8 cellular contexts compared by ENCODE assay signal in the genomic region with DNA sequence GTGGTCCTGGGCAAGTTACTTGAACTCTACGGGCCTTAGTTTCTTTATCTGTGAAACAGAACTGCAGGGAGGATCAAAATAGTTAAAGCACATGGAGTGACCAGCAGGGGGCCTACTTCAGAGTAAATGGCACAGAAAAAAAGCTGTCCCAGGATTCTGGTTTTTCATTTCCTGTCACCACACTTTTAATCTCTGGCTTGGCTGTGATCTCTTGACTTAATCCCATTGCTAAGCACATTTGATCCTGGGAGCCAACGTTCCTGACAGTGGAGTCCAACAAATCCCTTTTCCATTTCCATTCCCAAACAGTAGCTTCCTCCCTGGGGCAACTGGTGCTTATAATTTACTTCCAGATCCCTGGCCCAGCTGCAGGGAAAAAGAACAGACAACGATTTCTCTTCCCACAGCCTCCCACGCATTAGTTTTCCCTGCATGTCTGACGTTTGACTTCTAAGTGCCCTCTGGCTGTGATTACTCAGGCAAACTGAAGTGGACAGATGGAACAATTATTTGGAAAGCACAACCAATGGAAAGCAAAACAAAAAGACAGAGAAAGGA.
DNase-seq lines count a peak whose midpoint lies in the region; ATAC-seq and TF ChIP-seq lines count a peak whose summit lies in the region.

No MANE protein-coding gene starts in this region.

- H3K9me2 ChIP-seq in HCT116 (ENCODE audit: insufficient read depth): no peaks in the 10 kb centered on the region

- H3K27me3 ChIP-seq in HCT116 (ENCODE audit: insufficient read depth, low read length): no peaks in the 10 kb centered on the region

- TF ChIP-seq POLR2A in HCT116 (IDR thresholded peaks at IDR 0.05; ENCODE audit: borderline replicate concordance, extremely low read depth, insufficient read depth, insufficient read length): no peak

- H4K20me1 ChIP-seq in HCT116 (ENCODE audit: insufficient read depth): no peaks in the 10 kb centered on the region

- H3K79me2 ChIP-seq in HCT116 (ENCODE audit: insufficient read depth, low read length): no peaks in the 10 kb centered on the region

- H3K4me2 ChIP-seq in HCT116 (ENCODE audit: low read length): peak overlapping the region; percentile 46

- H3K36me3 ChIP-seq in HCT116 (ENCODE audit: control insufficient read depth in 1 of 2, insufficient read depth in 2 of 2, low read length in 2 of 2): no peaks in the 10 kb centered on the region

- TF ChIP-seq RAD21 in HCT116 (IDR thresholded peaks at IDR 0.05; ENCODE audit: low read depth): peak; percentile 42

- peak overlapping the region; percentile 95 for H2AFZ ChIP-seq in HCT116 (ENCODE audit: low read depth, low read length, poor library complexity, severe bottlenecking)

- H3K36me3 Mint-ChIP-seq in type B pancreatic cell: no peaks in the 10 kb centered on the region

- no peaks in the 10 kb centered on the region for H3K27me3 Mint-ChIP-seq in type B pancreatic cell

- no peaks in the 10 kb centered on the region for H3K9me3 Mint-ChIP-seq in type B pancreatic cell

- POLR2A ChIA-PET in HCT116 (lab: Charles Lee): no interaction called here

- ATAC-seq in HCT116: peak; percentile 84
- no peak for ATAC-seq in HG03439 (IDR thresholded peaks at IDR 0.05; ENCODE audit: unreplicated experiment)
- ATAC-seq in GM18861 (IDR thresholded peaks at IDR 0.05; ENCODE audit: unreplicated experiment): no peak

- H3K27ac ChIP-seq in HCT116 (ENCODE audit: low read depth, low read length): no peak overlapping the region

- peaks cover 21% of the 10 kb centered on the region for H3K4me1 Mint-ChIP-seq in type B pancreatic cell (ENCODE audit: unreplicated experiment)

- intact Hi-C loops in HCT116 (cut with micrococcal nuclease): loop anchor here (1.0 to 5.0 kb wide), 4 partner anchors 90 to 566 kb away; no protein-coding TSS in a partner anchor

- H3K4me3 ChIP-seq in HCT116 (replicated peaks in 1 of 2; ENCODE audit: low read depth in 1 of 2, low read length in 2 of 2): no peak overlapping the region

- H3K4me1 ChIP-seq in HCT116 (ENCODE audit: control insufficient read depth in 1 of 2, insufficient read depth in 2 of 2, low read length in 2 of 2): peaks cover 3 to 7% of the 10 kb centered on the region in 2 experiments; a peak in 3 of 4 replicates

- CTCF ChIA-PET in HCT116 (lab: Charles Lee): interaction anchor here (0.6 to 4.8 kb wide), 14 partner anchors 8 to 480 kb away, joined by 3 to 62 read pairs (median 4); no protein-coding TSS in a partner anchor

- TF ChIP-seq CTCF in HCT116 (IDR thresholded peaks at IDR 0.05 in 2 of 3, conservative IDR thresholded peaks at IDR 0.05 in 1 of 3; ENCODE audit: borderline replicate concordance in 1 of 3, insufficient read depth in 1 of 3, low read depth in 2 of 3, low read length in 2 of 3) (peak; percentile 44 to 72 (median 68); a peak in 5 of 6 replicates), type B pancreatic cell (conservative IDR thresholded peaks at IDR 0.05) (peak; percentile 81)

- no peaks in the 10 kb centered on the region for H3K9me3 ChIP-seq in HCT116 (ENCODE audit: control insufficient read depth in 1 of 2, insufficient read depth in 1 of 2, low read depth in 1 of 2, low read length in 2 of 2)

- peak overlapping the region; percentile 3 for H3K4me3 Mint-ChIP-seq in type B pancreatic cell

- RAD21 ChIA-PET in HCT116 (lab: Charles Lee; ENCODE audit: low non-redundant PET in 1 of 2, low total read pairs in 2 of 2, uncharacterized antibody in 2 of 2, unreplicated experiment in 2 of 2): interaction anchor here (0.8 to 0.9 kb wide), 3 partner anchors 91 to 271 kb away, joined by 3 to 5 read pairs (median 3); no protein-coding TSS in a partner anchor

- no peak overlapping the region for H3K9ac ChIP-seq in HCT116 (ENCODE audit: low read length)

- BruUV-seq in HCT116 (replicated peaks; lab: Mats Ljungman, UMichigan): no TSS peak

- no peak overlapping the region for H3K27ac Mint-ChIP-seq in type B pancreatic cell

- DNase-seq in DMS153 treated with DMSO at 0.1 percent for 48 hours (lab: John Stamatoyannopoulos, UW; ENCODE audit: unreplicated experiment) (peak; percentile 41), HCT116 (ENCODE audit: low read depth, low spot score) (peak; percentile 42), NCI-H2171 treated with DMSO at 0.1 percent for 48 hours (lab: John Stamatoyannopoulos, UW) (peak; percentile 71), astrocyte of the hippocampus (ENCODE audit: low read depth, low spot score) (peak; percentile 50), iPS-NIHi7 (ENCODE audit: extremely low spot score) (peak; percentile 68), type B pancreatic cell (ENCODE audit: extremely low spot score, unreplicated experiment) (no peak)

TF ChIP-seq in HCT116, 20 proteins besides CTCF, POLR2A, EP300 and RAD21:
- TF ChIP-seq YY1 (IDR thresholded peaks at IDR 0.05; ENCODE audit: extremely low read depth, insufficient replicate concordance, low read depth, low read length) (no peak), ZFX (IDR thresholded peaks at IDR 0.05) (no peak), EZH2 (IDR thresholded peaks at IDR 0.05) (no peak), CBX3 (IDR thresholded peaks at IDR 0.05; ENCODE audit: low read depth) (no peak), ZNF274 (IDR thresholded peaks at IDR 0.05; ENCODE audit: low read depth, low read length) (no peak), SRF (IDR thresholded peaks at IDR 0.05; ENCODE audit: low read depth) (no peak), SIN3A (IDR thresholded peaks at IDR 0.05; ENCODE audit: low read depth) (no peak), JUND (IDR thresholded peaks at IDR 0.05) (no peak), ELF1 (IDR thresholded peaks at IDR 0.05; ENCODE audit: borderline replicate concordance, low read depth) (no peak), EZH2phosphoT487 (IDR thresholded peaks at IDR 0.05; ENCODE audit: borderline replicate concordance) (no peak), POLR2AphosphoS5 (IDR thresholded peaks at IDR 0.05; ENCODE audit: low read depth, low read length) (no peak), TCF7L2 (IDR thresholded peaks at IDR 0.05; ENCODE audit: borderline replicate concordance, extremely low read depth, insufficient read depth, insufficient read length) (no peak), FOSL1 (IDR thresholded peaks at IDR 0.05; ENCODE audit: low read depth) (no peak), CEBPB (IDR thresholded peaks at IDR 0.05; ENCODE audit: low read depth) (no peak)
- TF ChIP-seq, protein P1, sequence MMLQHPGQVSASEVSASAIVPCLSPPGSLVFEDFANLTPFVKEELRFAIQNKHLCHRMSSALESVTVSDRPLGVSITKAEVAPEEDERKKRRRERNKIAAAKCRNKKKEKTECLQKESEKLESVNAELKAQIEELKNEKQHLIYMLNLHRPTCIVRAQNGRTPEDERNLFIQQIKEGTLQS (IDR thresholded peaks at IDR 0.05): no peak
- TF ChIP-seq, protein P2, sequence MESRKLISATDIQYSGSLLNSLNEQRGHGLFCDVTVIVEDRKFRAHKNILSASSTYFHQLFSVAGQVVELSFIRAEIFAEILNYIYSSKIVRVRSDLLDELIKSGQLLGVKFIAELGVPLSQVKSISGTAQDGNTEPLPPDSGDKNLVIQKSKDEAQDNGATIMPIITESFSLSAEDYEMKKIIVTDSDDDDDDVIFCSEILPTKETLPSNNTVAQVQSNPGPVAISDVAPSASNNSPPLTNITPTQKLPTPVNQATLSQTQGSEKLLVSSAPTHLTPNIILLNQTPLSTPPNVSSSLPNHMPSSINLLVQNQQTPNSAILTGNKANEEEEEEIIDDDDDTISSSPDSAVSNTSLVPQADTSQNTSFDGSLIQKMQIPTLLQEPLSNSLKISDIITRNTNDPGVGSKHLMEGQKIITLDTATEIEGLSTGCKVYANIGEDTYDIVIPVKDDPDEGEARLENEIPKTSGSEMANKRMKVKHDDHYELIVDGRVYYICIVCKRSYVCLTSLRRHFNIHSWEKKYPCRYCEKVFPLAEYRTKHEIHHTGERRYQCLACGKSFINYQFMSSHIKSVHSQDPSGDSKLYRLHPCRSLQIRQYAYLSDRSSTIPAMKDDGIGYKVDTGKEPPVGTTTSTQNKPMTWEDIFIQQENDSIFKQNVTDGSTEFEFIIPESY (IDR thresholded peaks at IDR 0.05; ENCODE audit: extremely low read depth, insufficient replicate concordance, low read length): no peak
- TF ChIP-seq, protein P3, sequence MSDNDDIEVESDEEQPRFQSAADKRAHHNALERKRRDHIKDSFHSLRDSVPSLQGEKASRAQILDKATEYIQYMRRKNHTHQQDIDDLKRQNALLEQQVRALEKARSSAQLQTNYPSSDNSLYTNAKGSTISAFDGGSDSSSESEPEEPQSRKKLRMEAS (IDR thresholded peaks at IDR 0.05): no peak
- TF ChIP-seq, protein P4, sequence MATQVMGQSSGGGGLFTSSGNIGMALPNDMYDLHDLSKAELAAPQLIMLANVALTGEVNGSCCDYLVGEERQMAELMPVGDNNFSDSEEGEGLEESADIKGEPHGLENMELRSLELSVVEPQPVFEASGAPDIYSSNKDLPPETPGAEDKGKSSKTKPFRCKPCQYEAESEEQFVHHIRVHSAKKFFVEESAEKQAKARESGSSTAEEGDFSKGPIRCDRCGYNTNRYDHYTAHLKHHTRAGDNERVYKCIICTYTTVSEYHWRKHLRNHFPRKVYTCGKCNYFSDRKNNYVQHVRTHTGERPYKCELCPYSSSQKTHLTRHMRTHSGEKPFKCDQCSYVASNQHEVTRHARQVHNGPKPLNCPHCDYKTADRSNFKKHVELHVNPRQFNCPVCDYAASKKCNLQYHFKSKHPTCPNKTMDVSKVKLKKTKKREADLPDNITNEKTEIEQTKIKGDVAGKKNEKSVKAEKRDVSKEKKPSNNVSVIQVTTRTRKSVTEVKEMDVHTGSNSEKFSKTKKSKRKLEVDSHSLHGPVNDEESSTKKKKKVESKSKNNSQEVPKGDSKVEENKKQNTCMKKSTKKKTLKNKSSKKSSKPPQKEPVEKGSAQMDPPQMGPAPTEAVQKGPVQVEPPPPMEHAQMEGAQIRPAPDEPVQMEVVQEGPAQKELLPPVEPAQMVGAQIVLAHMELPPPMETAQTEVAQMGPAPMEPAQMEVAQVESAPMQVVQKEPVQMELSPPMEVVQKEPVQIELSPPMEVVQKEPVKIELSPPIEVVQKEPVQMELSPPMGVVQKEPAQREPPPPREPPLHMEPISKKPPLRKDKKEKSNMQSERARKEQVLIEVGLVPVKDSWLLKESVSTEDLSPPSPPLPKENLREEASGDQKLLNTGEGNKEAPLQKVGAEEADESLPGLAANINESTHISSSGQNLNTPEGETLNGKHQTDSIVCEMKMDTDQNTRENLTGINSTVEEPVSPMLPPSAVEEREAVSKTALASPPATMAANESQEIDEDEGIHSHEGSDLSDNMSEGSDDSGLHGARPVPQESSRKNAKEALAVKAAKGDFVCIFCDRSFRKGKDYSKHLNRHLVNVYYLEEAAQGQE (IDR thresholded peaks at IDR 0.05; ENCODE audit: low read depth): no peak
